ENCODE assay signal across 17 cellular contexts in genomic region chr2:171762879-171763573, GRCh38.
DNase-seq lines count a peak whose midpoint lies in the region; ATAC-seq and TF ChIP-seq lines count a peak whose summit lies in the region.
"Had no signal": no experiment of that assay in that cellular context is flagged by ENCODE, and none has a peak within 500 bp of the region (broad histone marks: within the 10 kb centered on the region; RNA-seq: fewer than 3 reads in every experiment).

No MANE protein-coding gene starts in this region.

- no peak overlapping the region for H3K9ac ChIP-seq in smooth muscle cell (ENCODE audit: low read depth)

- in situ Hi-C loops in astrocyte of the cerebellum (cut with HindIII; ENCODE audit: low sequenced_read_pairs), result no loop called here

- no peak overlapping the region for H3K4me3 ChIP-seq in astrocyte of the cerebellum (ENCODE audit: low read depth, low read length)
- no peak overlapping the region for H3K4me3 ChIP-seq in smooth muscle cell
- H3K4me3 ChIP-seq: PC-9 had no signal

- no peaks in the 10 kb centered on the region for H3K4me1 ChIP-seq in smooth muscle cell (ENCODE audit: low read depth)

- DNase-seq in AG20443 (ENCODE audit: low spot score) (peak; percentile 15), HS-5 (ENCODE audit: low read depth) (peak; percentile 35), astrocyte of the cerebellum (ENCODE audit: low read depth) (peak; percentile 11), hepatic stellate cell (ENCODE audit: low spot score) (peak; percentile 53), NCI-H2081 treated with DMSO at 0.1 percent for 48 hours (lab: John Stamatoyannopoulos, UW) (no peak), smooth muscle cell (lab: John Stamatoyannopoulos, UW; ENCODE audit: unreplicated experiment) (no peak)
- no peak for DNase-seq in activated T-helper 2 cell treated with anti-CD3 and anti-CD28 coated beads, Interferon-gamma antibody, Interleukin-2, Interleukin-4, amounts not matched to agents 10 μg/mL and 5 μg/mL and 100 μg/mL, durations not matched to agents 14 hours and 24 hours and 36 hours (ENCODE audit: low spot score)
- DNase-seq: activated CD8-positive, alpha-beta memory T cell treated with anti-CD3 and anti-CD28 coated beads for 24 hours; CD4-positive, CD25-positive, alpha-beta regulatory T cell; NCI-H187 treated with DMSO at 0.1 percent for 48 hours; PC-9; stimulated activated CD4-positive, alpha-beta T cell treated with anti-CD3 and anti-CD28 coated beads, Interleukin-4, amount 100 ng/mL, for 1 hour; stimulated activated naive CD4-positive, alpha-beta T cell treated with Interleukin-2 at 50 U/mL for 16 hours had no signal

- no peak overlapping the region for H2AFZ ChIP-seq in smooth muscle cell (ENCODE audit: low read depth)
- H2AFZ ChIP-seq: PC-9 had no signal

- no peaks in the 10 kb centered on the region for H3K27me3 ChIP-seq in smooth muscle cell (ENCODE audit: low read depth)

- 87% methylated on average over 2 of the region's 2 CpGs for WGBS in smooth muscle cell (ENCODE audit: low lambda C conversion rate)

- H3K27me3 Mint-ChIP-seq in activated T-helper 2 cell treated with anti-CD3 and anti-CD28 coated beads, Interferon-gamma antibody, Interleukin-2, Interleukin-4, amounts not matched to agents 10 μg/mL and 5 μg/mL and 100 μg/mL, durations not matched to agents 14 hours and 24 hours and 36 hours (ENCODE audit: low read depth), result no peaks in the 10 kb centered on the region
- H3K27me3 Mint-ChIP-seq: CD4-positive, CD25-positive, alpha-beta regulatory T cell; memory B cell; progenitor cell of endocrine pancreas had no signal

- H3K9me3 ChIP-seq in smooth muscle cell (replicated peaks; ENCODE audit: low read depth), result no peaks in the 10 kb centered on the region

- peaks cover 12% of the 10 kb centered on the region for H3K9me3 Mint-ChIP-seq in activated T-helper 2 cell treated with anti-CD3 and anti-CD28 coated beads, Interferon-gamma antibody, Interleukin-2, Interleukin-4, amounts not matched to agents 10 μg/mL and 5 μg/mL and 100 μg/mL, durations not matched to agents 14 hours and 24 hours and 36 hours

- H3K4me1 Mint-ChIP-seq in activated T-helper 2 cell treated with anti-CD3 and anti-CD28 coated beads, Interferon-gamma antibody, Interleukin-2, Interleukin-4, amounts not matched to agents 10 μg/mL and 5 μg/mL and 100 μg/mL, durations not matched to agents 14 hours and 24 hours and 36 hours (ENCODE audit: low read depth), result no peaks in the 10 kb centered on the region

- no peak overlapping the region for H3K27ac ChIP-seq in smooth muscle cell (ENCODE audit: low read depth)
- H3K27ac ChIP-seq: PC-9 had no signal

- no peaks in the 10 kb centered on the region for H4K20me1 ChIP-seq in smooth muscle cell (ENCODE audit: low read depth)

- no peak overlapping the region for H3K4me2 ChIP-seq in smooth muscle cell
- H3K4me2 ChIP-seq: PC-9 had no signal

- no peak overlapping the region for H3K4me3 Mint-ChIP-seq in activated T-helper 2 cell treated with anti-CD3 and anti-CD28 coated beads, Interferon-gamma antibody, Interleukin-2, Interleukin-4, amounts not matched to agents 10 μg/mL and 5 μg/mL and 100 μg/mL, durations not matched to agents 14 hours and 24 hours and 36 hours (ENCODE audit: low read depth)
- H3K4me3 Mint-ChIP-seq: CD4-positive, CD25-positive, alpha-beta regulatory T cell; memory B cell had no signal

- no peaks in the 10 kb centered on the region for H3F3A ChIP-seq in smooth muscle cell (ENCODE audit: low read depth)

- intact Hi-C loops in activated T-helper 2 cell treated with anti-CD3 and anti-CD28 coated beads, Interferon-gamma antibody, Interleukin-2, Interleukin-4, amounts not matched to agents 10 μg/mL and 5 μg/mL and 100 μg/mL, durations not matched to agents 14 hours and 24 hours and 36 hours (cut with micrococcal nuclease), result no loop called here

- no peaks in the 10 kb centered on the region for H3K79me2 ChIP-seq in smooth muscle cell (ENCODE audit: low read depth)

- H3K36me3 Mint-ChIP-seq in activated T-helper 2 cell treated with anti-CD3 and anti-CD28 coated beads, Interferon-gamma antibody, Interleukin-2, Interleukin-4, amounts not matched to agents 10 μg/mL and 5 μg/mL and 100 μg/mL, durations not matched to agents 14 hours and 24 hours and 36 hours (ENCODE audit: low read depth), result peaks cover 43% of the 10 kb centered on the region

- no peak for ATAC-seq in GM21825 (IDR thresholded peaks at IDR 0.05; ENCODE audit: unreplicated experiment)
- ATAC-seq: activated naive CD4-positive, alpha-beta T cell treated with anti-CD3 and anti-CD28 coated beads, Interleukin-2, amount 50 U/mL, for 72 hours had no signal

- TF ChIP-seq CTCF in astrocyte of the cerebellum (IDR thresholded peaks at IDR 0.05; ENCODE audit: low read depth, low read length, missing control alignments) (no peak), smooth muscle cell (IDR thresholded peaks at IDR 0.05; ENCODE audit: borderline replicate concordance, insufficient read depth, poor library complexity, severe bottlenecking) (no peak)

- H3K27ac Mint-ChIP-seq in activated T-helper 2 cell treated with anti-CD3 and anti-CD28 coated beads, Interferon-gamma antibody, Interleukin-2, Interleukin-4, amounts not matched to agents 10 μg/mL and 5 μg/mL and 100 μg/mL, durations not matched to agents 14 hours and 24 hours and 36 hours, result no peak overlapping the region
- H3K27ac Mint-ChIP-seq: activated naive CD4-positive, alpha-beta T cell treated with anti-CD3 and anti-CD28 coated beads, Interleukin-2, amount 50 U/mL, for 72 hours; memory B cell; progenitor cell of endocrine pancreas had no signal

- H3K36me3 ChIP-seq in smooth muscle cell (ENCODE audit: low read depth), result no peaks in the 10 kb centered on the region

Comparison
In these comparisons a context has a peak if more than half of its experiments do, and no peak if none do; other contexts are left out.
1. DNase-seq: peak in AG20443 (single experiment), HS-5 (single experiment), astrocyte of the cerebellum (single experiment) and hepatic stellate cell (single experiment); none in activated T-helper 2 cell treated with anti-CD3 and anti-CD28 coated beads, Interferon-gamma antibody, Interleukin-2, Interleukin-4, amounts not matched to agents 10 μg/mL and 5 μg/mL and 100 μg/mL, durations not matched to agents 14 hours and 24 hours and 36 hours (single experiment), NCI-H2081 treated with DMSO at 0.1 percent for 48 hours (single experiment) and smooth muscle cell (single experiment).